In genomic region chr17:81223758-81224122, GRCh38 we compare ENCODE assay signal across 1 cellular context.
TF ChIP-seq lines count a peak whose summit lies in the region.

No MANE protein-coding gene starts in this region.

TF ChIP-seq in H1, 55 proteins besides CTCF, POLR2A, EP300 and RAD21:
- TF ChIP-seq MAX (IDR thresholded peaks at IDR 0.05) (no peak), HDAC2 (IDR thresholded peaks at IDR 0.05; ENCODE audit: borderline replicate concordance in 1 of 2, low read depth in 2 of 2, low read length in 2 of 2) (no peak), ASH2L (IDR thresholded peaks at IDR 0.05; ENCODE audit: low read length) (no peak), CBX8 (IDR thresholded peaks at IDR 0.05; ENCODE audit: borderline replicate concordance, low read depth, low read length) (no peak)
